Comparison of ENCODE assay signal across 2 cellular contexts in genomic region chr4:176810481-176811249, GRCh38.
TF ChIP-seq lines count a peak whose summit lies in the region.

No MANE protein-coding gene starts in this region.

TF ChIP-seq in SK-N-SH, 30 proteins besides CTCF, POLR2A, EP300 and RAD21 (continued from another document):
- TF ChIP-seq PBX3 (IDR thresholded peaks at IDR 0.05) (peak; percentile 86), FOSL2 (IDR thresholded peaks at IDR 0.05; ENCODE audit: borderline replicate concordance, low read depth) (0 out of 2 replicates have a peak, but pooled peaks have one; percentile 11), JUND (IDR thresholded peaks at IDR 0.05) (peak; percentile 66), TAF1 (IDR thresholded peaks at IDR 0.05; ENCODE audit: borderline replicate concordance, low read depth, low read length) (no peak), TEAD4 (IDR thresholded peaks at IDR 0.05; ENCODE audit: borderline replicate concordance, insufficient read depth) (peak; percentile 58; the same call in 1 of the 2 replicates), MEF2A (IDR thresholded peaks at IDR 0.05; ENCODE audit: borderline replicate concordance, low read depth) (0 out of 2 replicates have a peak, but pooled peaks have one; percentile 39), CHD2 (IDR thresholded peaks at IDR 0.05; ENCODE audit: low read length, partially characterized antibody) (no peak), RXRA (IDR thresholded peaks at IDR 0.05; ENCODE audit: borderline replicate concordance, low read depth) (peak; percentile 76), MAX (IDR thresholded peaks at IDR 0.05; ENCODE audit: low read depth) (no peak)

TF ChIP-seq in SK-N-SH treated with all-trans-retinoic acid at 6 μM for 48 hours, 23 proteins besides CTCF, POLR2A, EP300 and RAD21 (continued from another document):
- TF ChIP-seq CSRNP3 (CRISPR knock-in tag; IDR thresholded peaks at IDR 0.05), result no peak
- TF ChIP-seq, protein P1, sequence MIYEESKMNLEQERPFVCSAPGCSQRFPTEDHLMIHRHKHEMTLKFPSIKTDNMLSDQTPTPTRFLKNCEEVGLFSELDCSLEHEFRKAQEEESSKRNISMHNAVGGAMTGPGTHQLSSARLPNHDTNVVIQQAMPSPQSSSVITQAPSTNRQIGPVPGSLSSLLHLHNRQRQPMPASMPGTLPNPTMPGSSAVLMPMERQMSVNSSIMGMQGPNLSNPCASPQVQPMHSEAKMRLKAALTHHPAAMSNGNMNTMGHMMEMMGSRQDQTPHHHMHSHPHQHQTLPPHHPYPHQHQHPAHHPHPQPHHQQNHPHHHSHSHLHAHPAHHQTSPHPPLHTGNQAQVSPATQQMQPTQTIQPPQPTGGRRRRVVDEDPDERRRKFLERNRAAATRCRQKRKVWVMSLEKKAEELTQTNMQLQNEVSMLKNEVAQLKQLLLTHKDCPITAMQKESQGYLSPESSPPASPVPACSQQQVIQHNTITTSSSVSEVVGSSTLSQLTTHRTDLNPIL (CRISPR knock-in tag; IDR thresholded peaks at IDR 0.05; ENCODE audit: low read depth), result no peak
- TF ChIP-seq, protein P2, sequence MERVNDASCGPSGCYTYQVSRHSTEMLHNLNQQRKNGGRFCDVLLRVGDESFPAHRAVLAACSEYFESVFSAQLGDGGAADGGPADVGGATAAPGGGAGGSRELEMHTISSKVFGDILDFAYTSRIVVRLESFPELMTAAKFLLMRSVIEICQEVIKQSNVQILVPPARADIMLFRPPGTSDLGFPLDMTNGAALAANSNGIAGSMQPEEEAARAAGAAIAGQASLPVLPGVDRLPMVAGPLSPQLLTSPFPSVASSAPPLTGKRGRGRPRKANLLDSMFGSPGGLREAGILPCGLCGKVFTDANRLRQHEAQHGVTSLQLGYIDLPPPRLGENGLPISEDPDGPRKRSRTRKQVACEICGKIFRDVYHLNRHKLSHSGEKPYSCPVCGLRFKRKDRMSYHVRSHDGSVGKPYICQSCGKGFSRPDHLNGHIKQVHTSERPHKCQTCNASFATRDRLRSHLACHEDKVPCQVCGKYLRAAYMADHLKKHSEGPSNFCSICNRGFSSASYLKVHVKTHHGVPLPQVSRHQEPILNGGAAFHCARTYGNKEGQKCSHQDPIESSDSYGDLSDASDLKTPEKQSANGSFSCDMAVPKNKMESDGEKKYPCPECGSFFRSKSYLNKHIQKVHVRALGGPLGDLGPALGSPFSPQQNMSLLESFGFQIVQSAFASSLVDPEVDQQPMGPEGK (CRISPR knock-in tag; IDR thresholded peaks at IDR 0.05; ENCODE audit: borderline replicate concordance), result no peak
- no peak for TF ChIP-seq ISL1 (CRISPR knock-in tag; IDR thresholded peaks at IDR 0.05)
- no peak for TF ChIP-seq ZNF8 (CRISPR knock-in tag; IDR thresholded peaks at IDR 0.05)
- no peak for TF ChIP-seq ZC3H10 (CRISPR knock-in tag; IDR thresholded peaks at IDR 0.05)
- no peak for TF ChIP-seq TOX (CRISPR knock-in tag; IDR thresholded peaks at IDR 0.05; ENCODE audit: borderline replicate concordance)
TF ChIP-seq in SK-N-SH treated with all-trans-retinoic acid at 6 μM for 48 hours: peak in this region for 0.
